In genomic region chr14:100909439-100909838, GRCh38 we compare ENCODE assay signal across 10 cellular contexts. TPM values are rescaled to one million over a fixed set of nuclear protein-coding genes. Genes with fewer than 3 reads are reported as not detected.
"Had no signal": no experiment of that assay in that cellular context is flagged by ENCODE, and none has a peak within 500 bp of the region (broad histone marks: within the 10 kb centered on the region; RNA-seq: fewer than 3 reads in every experiment).

No MANE protein-coding gene starts in this region.

- H3K9me3 Mint-ChIP-seq: HFFc6 had no signal

- H3K4me1 ChIP-seq: HAP-1 had no signal

- H3K27ac Mint-ChIP-seq: GM23338, H9, HFFc6 had no signal

- H3K27ac ChIP-seq: GM23248 had no signal

- H2AFZ ChIP-seq: GM23248, GM23338 had no signal

- H3K4me3 ChIP-seq: GM23248, GM23338, HAP-1 had no signal

- H3K4me2 ChIP-seq: GM23338 had no signal

- DNase-seq: GM23248, GOT3, H7, H9, HCEC 1CT, HFFc6 had no signal

- H3K4me1 Mint-ChIP-seq: GM23338 had no signal

- H3K36me3 ChIP-seq: HAP-1 had no signal

- H3K9me3 ChIP-seq: HAP-1 had no signal

- FAIRE-seq: H1 had no signal

- H3K4me3 Mint-ChIP-seq: GM23338, H9, HFFc6 had no signal

RNA-seq across cellular contexts. Expression of gene RTL1, which starts 5.9 kb away (rescaled TPM):
- total RNA-seq: GM23248, GM23338, H1, H4, H7, H9, HFFc6 had no signal
- polyA plus RNA-seq: GM23338, H1 had no signal
